In genomic region chr10:96418582-96418981, GRCh38 we compare ENCODE assay signal across 33 cellular contexts. TPM values are rescaled to one million over a fixed set of nuclear protein-coding genes. Genes with fewer than 3 reads are reported as not detected.
"Had no signal": no experiment of that assay in that cellular context is flagged by ENCODE, and none has a peak within 500 bp of the region (broad histone marks: within the 10 kb centered on the region; RNA-seq: fewer than 3 reads in every experiment).

No MANE protein-coding gene starts in this region.

- H3K27me3 ChIP-seq: adrenal gland had no signal

- H3K9me3 ChIP-seq: adrenal gland, MG63, SJSA1, SK-N-SH had no signal

- H3K27ac ChIP-seq: adrenal gland, SJSA1 had no signal

- DNase-seq: activated B cell treated with CpG ODN at 0.5 μM for 24 hours; activated CD4-positive, alpha-beta memory T cell treated with anti-CD3 and anti-CD28 coated beads for 36 hours; activated CD4-positive, alpha-beta T cell treated with anti-CD3 and anti-CD28 coated beads for 4 hours; activated CD4-positive, alpha-beta T cell treated with anti-CD3 and anti-CD28 coated beads, Interleukin-2, amount 50 U/mL, for 1 hour; activated CD4-positive, CD25-positive, alpha-beta regulatory T cell treated with anti-CD3 and anti-CD28 coated beads, Interleukin-2, amount 50 U/mL, for 72 hours; activated CD8-positive, alpha-beta memory T cell treated with anti-CD3 and anti-CD28 coated beads, Interleukin-2, amount 50 U/mL, for 4 hours; activated gamma-delta T cell treated with Interleukin-2 at 50 U/mL for 16 hours; activated naive CD4-positive, alpha-beta T cell treated with anti-CD3 and anti-CD28 coated beads for 36 hours; activated T-cell treated with anti-CD3 and anti-CD28 coated beads for 4 hours; activated T-cell treated with anti-CD3 and anti-CD28 coated beads, Interleukin-2, amount 50 U/mL, for 4 hours; adrenal gland; anterior cingulate cortex; caudate nucleus; cerebellar nuclear complex; Kasumi-1; KG1; MG63; NCI-H1048; NCI-H1105 treated with DMSO at 0.1 percent for 48 hours; NCI-H1436; NCI-H1694; NCI-H1930; NCI-H345; NCI-H524 treated with DMSO at 0.1 percent for 48 hours; OCI-M1; SHP77; SK-N-SH had no signal

- ATAC-seq: activated naive CD4-positive, alpha-beta T cell treated with anti-CD3 and anti-CD28 coated beads, Interleukin-2, amount 50 U/mL, for 72 hours; activated T-cell treated with anti-CD3 and anti-CD28 coated beads, Interleukin-2, amount 50 U/mL, for 4 hours had no signal

- H3K36me3 ChIP-seq: adrenal gland, MG63, SJSA1 had no signal

- FAIRE-seq: bronchial epithelial cell had no signal

- H3K4me1 ChIP-seq: adrenal gland, SJSA1 had no signal

- H3K4me3 ChIP-seq: adrenal gland, MG63, SJSA1 had no signal

RNA-seq across cellular contexts. Expression of gene OPALIN, which starts 59.8 kb away (rescaled TPM):
- total RNA-seq: activated B cell treated with CpG ODN at 0.5 μM for 24 hours; activated CD4-positive, alpha-beta memory T cell treated with anti-CD3 and anti-CD28 coated beads for 36 hours; activated naive CD4-positive, alpha-beta T cell treated with anti-CD3 and anti-CD28 coated beads for 36 hours; activated naive CD4-positive, alpha-beta T cell treated with anti-CD3 and anti-CD28 coated beads, Interleukin-2, amount 50 U/mL, for 72 hours; activated T-cell treated with anti-CD3 and anti-CD28 coated beads, Interleukin-2, amount 50 U/mL, for 4 hours; activated T-helper 1 cell treated with anti-CD3 and anti-CD28 coated beads, Interleukin-12 subunit alpha, Interleukin-12 subunit beta, Interleukin-2, Interleukin-4 antibody, amounts not matched to agents 30 ng/mL and 10 ng/mL and 1 ng/mL, durations not matched to agents 14 hours and 24 hours and 36 hours; adrenal gland; bronchial epithelial cell; NCI-H460; RPMI7951; SJSA1 had no signal
- polyA plus RNA-seq: adrenal gland, SK-N-SH had no signal
